In the genomic region with DNA sequence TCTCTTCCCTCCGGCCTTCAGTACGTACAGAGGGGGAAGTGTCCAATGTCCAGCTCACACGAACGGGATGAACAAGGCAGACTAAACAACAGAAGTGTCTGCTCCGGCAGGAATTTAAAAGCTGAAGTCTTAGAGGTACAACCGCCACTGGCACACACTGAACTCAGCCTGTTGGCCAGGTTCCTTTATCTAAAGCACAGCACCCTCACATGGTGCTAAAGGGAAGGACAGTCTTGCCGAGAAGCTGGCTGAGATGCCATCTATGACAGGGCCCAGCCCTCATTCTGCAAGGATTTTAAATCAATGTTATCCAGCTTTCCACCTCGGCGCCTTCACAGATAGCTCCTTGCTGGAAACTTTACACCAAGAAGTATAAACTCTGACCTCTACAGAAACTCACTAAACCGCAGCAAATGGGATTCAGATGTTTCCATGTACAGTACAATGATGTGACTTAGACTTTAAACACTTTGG, we compare ENCODE assay signal across 1 cellular context.
TF ChIP-seq lines count a peak whose summit lies in the region.

No MANE protein-coding gene starts in this region.

TF ChIP-seq in GM23338, 12 proteins besides CTCF, POLR2A, EP300 and RAD21 (continued from another document):
- no peak for TF ChIP-seq REST (IDR thresholded peaks at IDR 0.05; ENCODE audit: unreplicated experiment)
- no peak for TF ChIP-seq ETS1 (IDR thresholded peaks at IDR 0.05)
- TF ChIP-seq NANOG (IDR thresholded peaks at IDR 0.05; ENCODE audit: borderline replicate concordance) = no peak
- TF ChIP-seq CREB1 (CRISPR knock-in tag; IDR thresholded peaks at IDR 0.05; ENCODE audit: low read depth) = no peak
